21 cellular contexts compared by ENCODE assay signal in the genomic region with DNA sequence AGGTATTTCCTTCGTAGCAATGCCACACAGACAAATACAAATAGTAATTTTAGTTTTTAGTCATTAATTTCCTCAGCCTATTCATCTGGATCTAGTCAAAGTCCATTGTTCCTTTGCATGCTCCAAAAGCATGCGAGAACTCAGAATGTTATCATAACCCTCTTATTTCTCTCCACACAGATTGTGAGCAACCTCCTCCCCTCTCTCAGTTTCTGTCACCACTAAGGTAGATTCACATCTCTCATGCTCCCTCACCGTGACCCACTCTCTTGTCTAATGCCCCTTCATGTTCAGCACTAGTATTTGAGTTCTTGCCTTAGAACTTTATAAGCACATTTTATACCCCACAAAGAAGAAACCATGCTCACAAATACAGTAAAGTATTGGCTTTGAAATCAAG.
"Had no signal": no experiment of that assay in that cellular context is flagged by ENCODE, and none has a peak within 500 bp of the region (broad histone marks: within the 10 kb centered on the region; RNA-seq: fewer than 3 reads in every experiment).

No MANE protein-coding gene starts in this region.

- FAIRE-seq: astrocyte, bronchial epithelial cell, small intestine had no signal

- ATAC-seq: activated CD8-positive, alpha-beta T cell treated with anti-CD3 and anti-CD28 coated beads for 36 hours; activated T-cell treated with anti-CD3 and anti-CD28 coated beads, Interleukin-2, amount 50 U/mL, for 4 hours; effector memory CD8-positive, alpha-beta T cell; left ventricle myocardium superior; natural killer cell treated with Interleukin-12 subunit alpha and Interleukin-12 subunit beta and Interleukin-15 and Interleukin-18, amount 100 ng/mL, for 72 hours; right cardiac atrium had no signal

- DNase-seq: activated CD4-positive, alpha-beta T cell treated with anti-CD3 and anti-CD28 coated beads for 4 hours; activated CD8-positive, alpha-beta T cell treated with anti-CD3 and anti-CD28 coated beads for 36 hours; activated effector memory CD4-positive, alpha-beta T cell treated with Interleukin-2 at 50 U/mL for 16 hours; activated naive CD4-positive, alpha-beta T cell treated with anti-CD3 and anti-CD28 coated beads, Interleukin-2, amount 50 U/mL, for 16 hours; activated T-cell treated with anti-CD3 and anti-CD28 coated beads, Interleukin-2, amount 50 U/mL, for 4 hours; dermis blood vessel endothelial cell; effector memory CD8-positive, alpha-beta T cell; foreskin melanocyte; head of caudate nucleus; kidney glomerular epithelial cell; left ventricle myocardium superior; occipital lobe; right cardiac atrium; small intestine; stimulated activated CD4-positive, alpha-beta T cell treated with anti-CD3 and anti-CD28 coated beads, Interleukin-4, amount 100 ng/mL, for 24 hours; stimulated activated naive CD4-positive, alpha-beta T cell; substantia nigra; WERI-Rb-1 had no signal
